37 cellular contexts compared by ENCODE assay signal in genomic region chr11:99281331-99281730, GRCh38.
"Had no signal": no experiment of that assay in that cellular context is flagged by ENCODE, and none has a peak within 500 bp of the region (broad histone marks: within the 10 kb centered on the region; RNA-seq: fewer than 3 reads in every experiment).

No MANE protein-coding gene starts in this region.

- H3K4me3 Mint-ChIP-seq: activated B cell treated with CpG ODN at 0.5 μM for 24 hours; activated CD4-positive, alpha-beta memory T cell treated with anti-CD3 and anti-CD28 coated beads for 36 hours; activated CD8-positive, alpha-beta memory T cell treated with anti-CD3 and anti-CD28 coated beads, Interleukin-2, amount 10 ng/mL, durations not matched to agents 7 days and 5 days; activated CD8-positive, alpha-beta T cell treated with anti-CD3 and anti-CD28 coated beads, Interleukin-2, amount 10 ng/mL, durations not matched to agents 7 days and 5 days; activated naive CD4-positive, alpha-beta T cell treated with anti-CD3 and anti-CD28 coated beads for 36 hours; activated naive CD4-positive, alpha-beta T cell treated with anti-CD3 and anti-CD28 coated beads, Interleukin-2, amount 50 U/mL, for 24 hours; activated naive CD8-positive, alpha-beta T cell treated with anti-CD3 and anti-CD28 coated beads for 36 hours; activated naive CD8-positive, alpha-beta T cell treated with anti-CD3 and anti-CD28 coated beads, Interleukin-2, amount 50 U/mL, for 24 hours; activated T-helper 1 cell treated with anti-CD3 and anti-CD28 coated beads, Interleukin-12 subunit alpha, Interleukin-12 subunit beta, Interleukin-2, Interleukin-4 antibody, amounts not matched to agents 30 ng/mL and 10 ng/mL and 1 ng/mL, durations not matched to agents 14 hours and 24 hours and 36 hours; T-helper 2 cell treated with Interferon-gamma antibody and Interleukin-4, amounts not matched to agents 5 μg/mL and 100 μg/mL, for 36 hours had no signal

- H3K27ac ChIP-seq: adrenal gland, body of pancreas, cardiac muscle cell, colonic mucosa, gastrocnemius medialis, heart left ventricle, WERI-Rb-1 had no signal

- H3K36me3 ChIP-seq: adrenal gland, cardiac muscle cell, colonic mucosa, gastrocnemius medialis, heart left ventricle, WERI-Rb-1 had no signal

- H3K27me3 ChIP-seq: adrenal gland, cardiac muscle cell, colonic mucosa, gastrocnemius medialis, heart left ventricle had no signal

- H3K36me3 Mint-ChIP-seq: activated CD4-positive, alpha-beta memory T cell treated with anti-CD3 and anti-CD28 coated beads for 36 hours; activated CD8-positive, alpha-beta memory T cell treated with anti-CD3 and anti-CD28 coated beads, Interleukin-2, amount 10 ng/mL, durations not matched to agents 7 days and 5 days; activated naive CD4-positive, alpha-beta T cell treated with anti-CD3 and anti-CD28 coated beads, Interleukin-2, amount 50 U/mL, for 24 hours; activated naive CD8-positive, alpha-beta T cell treated with anti-CD3 and anti-CD28 coated beads for 36 hours had no signal

- ATAC-seq: activated CD4-positive, CD25-positive, alpha-beta regulatory T cell treated with anti-CD3 and anti-CD28 coated beads, Interleukin-2, amount 50 U/mL, for 24 hours; activated CD8-positive, alpha-beta memory T cell treated with anti-CD3 and anti-CD28 coated beads, Interleukin-2, amount 10 ng/mL, durations not matched to agents 7 days and 5 days; activated CD8-positive, alpha-beta T cell treated with anti-CD3 and anti-CD28 coated beads, Interleukin-2, amount 10 ng/mL, durations not matched to agents 7 days and 5 days; activated naive CD8-positive, alpha-beta T cell treated with anti-CD3 and anti-CD28 coated beads, Interleukin-2, amount 50 U/mL, for 24 hours; body of pancreas; esophagus mucosa; gastrocnemius medialis; heart left ventricle had no signal

- H3K4me3 ChIP-seq: adrenal gland, body of pancreas, cardiac muscle cell, colonic mucosa, gastrocnemius medialis, heart left ventricle had no signal

- DNase-seq: activated B cell treated with CpG ODN at 0.5 μM for 24 hours; activated CD4-positive, alpha-beta memory T cell treated with anti-CD3 and anti-CD28 coated beads for 36 hours; activated CD4-positive, alpha-beta T cell treated with anti-CD3 and anti-CD28 coated beads for 48 hours; activated CD4-positive, alpha-beta T cell treated with anti-CD3 and anti-CD28 coated beads, Interleukin-2, amount 50 U/mL, for 1 hour; activated CD8-positive, alpha-beta memory T cell treated with anti-CD3 and anti-CD28 coated beads, Interleukin-2, amount 10 ng/mL, durations not matched to agents 7 days and 5 days; activated CD8-positive, alpha-beta memory T cell treated with anti-CD3 and anti-CD28 coated beads, Interleukin-2, amount 50 U/mL, for 4 hours; activated CD8-positive, alpha-beta T cell treated with anti-CD3 and anti-CD28 coated beads, Interleukin-2, amount 10 ng/mL, durations not matched to agents 7 days and 5 days; activated effector memory CD4-positive, alpha-beta T cell treated with anti-CD3 and anti-CD28 coated beads, Interleukin-2, amount 50 U/mL, for 16 hours; activated naive CD4-positive, alpha-beta T cell treated with anti-CD3 and anti-CD28 coated beads for 36 hours; activated naive CD8-positive, alpha-beta T cell treated with anti-CD3 and anti-CD28 coated beads for 36 hours; activated naive CD8-positive, alpha-beta T cell treated with anti-CD3 and anti-CD28 coated beads, Interleukin-2, amount 50 U/mL, for 24 hours; activated T-cell treated with anti-CD3 and anti-CD28 coated beads, Interleukin-2, amount 50 U/mL, for 1 hour; activated T-cell treated with anti-CD3 and anti-CD28 coated beads, Interleukin-2, amount 50 U/mL, for 48 hours; adrenal gland; amygdala; aorta; body of pancreas; central memory CD4-positive, alpha-beta T cell; cerebellar nuclear complex; colonic mucosa; effector CD8-positive, alpha-beta T cell; foreskin fibroblast; gastrocnemius medialis; glutamatergic neuron; heart left ventricle; hypothalamus; T1000; WERI-Rb-1 had no signal

- H3K4me1 Mint-ChIP-seq: activated B cell treated with CpG ODN at 0.5 μM for 24 hours; activated CD8-positive, alpha-beta memory T cell treated with anti-CD3 and anti-CD28 coated beads, Interleukin-2, amount 10 ng/mL, durations not matched to agents 7 days and 5 days; activated naive CD4-positive, alpha-beta T cell treated with anti-CD3 and anti-CD28 coated beads, Interleukin-2, amount 50 U/mL, for 24 hours; activated naive CD8-positive, alpha-beta T cell treated with anti-CD3 and anti-CD28 coated beads for 36 hours; activated naive CD8-positive, alpha-beta T cell treated with anti-CD3 and anti-CD28 coated beads, Interleukin-2, amount 50 U/mL, for 24 hours had no signal

- FAIRE-seq: endometrium, endothelial cell of umbilical vein had no signal

- H3K27me3 Mint-ChIP-seq: activated B cell treated with CpG ODN at 0.5 μM for 24 hours; activated CD4-positive, alpha-beta memory T cell treated with anti-CD3 and anti-CD28 coated beads for 36 hours; activated CD8-positive, alpha-beta memory T cell treated with anti-CD3 and anti-CD28 coated beads, Interleukin-2, amount 10 ng/mL, durations not matched to agents 7 days and 5 days; activated naive CD4-positive, alpha-beta T cell treated with anti-CD3 and anti-CD28 coated beads, Interleukin-2, amount 50 U/mL, for 24 hours; activated naive CD8-positive, alpha-beta T cell treated with anti-CD3 and anti-CD28 coated beads for 36 hours; activated naive CD8-positive, alpha-beta T cell treated with anti-CD3 and anti-CD28 coated beads, Interleukin-2, amount 50 U/mL, for 24 hours had no signal

- H3K9me3 ChIP-seq: adrenal gland, body of pancreas, colonic mucosa, gastrocnemius medialis, heart left ventricle had no signal

- H3K4me1 ChIP-seq: adrenal gland, body of pancreas, colonic mucosa, gastrocnemius medialis, heart left ventricle had no signal

- H3K27ac Mint-ChIP-seq: activated B cell treated with CpG ODN at 0.5 μM for 24 hours; activated CD4-positive, alpha-beta memory T cell treated with anti-CD3 and anti-CD28 coated beads for 36 hours; activated CD8-positive, alpha-beta memory T cell treated with anti-CD3 and anti-CD28 coated beads, Interleukin-2, amount 10 ng/mL, durations not matched to agents 7 days and 5 days; activated CD8-positive, alpha-beta T cell treated with anti-CD3 and anti-CD28 coated beads, Interleukin-2, amount 10 ng/mL, durations not matched to agents 7 days and 5 days; activated naive CD4-positive, alpha-beta T cell treated with anti-CD3 and anti-CD28 coated beads for 36 hours; activated naive CD4-positive, alpha-beta T cell treated with anti-CD3 and anti-CD28 coated beads, Interleukin-2, amount 50 U/mL, for 24 hours; activated naive CD8-positive, alpha-beta T cell treated with anti-CD3 and anti-CD28 coated beads for 36 hours; activated naive CD8-positive, alpha-beta T cell treated with anti-CD3 and anti-CD28 coated beads, Interleukin-2, amount 50 U/mL, for 24 hours; activated T-helper 1 cell treated with anti-CD3 and anti-CD28 coated beads, Interleukin-12 subunit alpha, Interleukin-12 subunit beta, Interleukin-2, Interleukin-4 antibody, amounts not matched to agents 30 ng/mL and 10 ng/mL and 1 ng/mL, durations not matched to agents 14 hours and 24 hours and 36 hours; activated T-helper 2 cell treated with anti-CD3 and anti-CD28 coated beads, Interferon-gamma antibody, Interleukin-2, Interleukin-4, amounts not matched to agents 10 μg/mL and 5 μg/mL and 100 μg/mL, durations not matched to agents 14 hours and 24 hours and 36 hours; T-helper 2 cell treated with Interferon-gamma antibody and Interleukin-4, amounts not matched to agents 5 μg/mL and 100 μg/mL, for 36 hours had no signal
